Comparison of ENCODE assay signal across 8 cellular contexts in genomic region chr4:4860803-4861591, GRCh38. TPM values are rescaled to one million over a fixed set of nuclear protein-coding genes. Genes with fewer than 3 reads are reported as not detected.
DNase-seq lines count a peak whose midpoint lies in the region; ATAC-seq and TF ChIP-seq lines count a peak whose summit lies in the region.

No MANE protein-coding gene starts in this region.

- no peaks in the 10 kb centered on the region for H3K9me3 ChIP-seq in CD4-positive, CD25-positive, alpha-beta regulatory T cell (ENCODE audit: control insufficient read depth in 2 of 2, low read length in 2 of 2)
- no peaks in the 10 kb centered on the region for H3K9me3 ChIP-seq in endocrine pancreas (ENCODE audit: control insufficient read depth, low read length)

- peaks cover 89% of the 10 kb centered on the region for H3K27me3 Mint-ChIP-seq in CD4-positive, CD25-positive, alpha-beta regulatory T cell
- H3K27me3 Mint-ChIP-seq in nephron progenitor cell (ENCODE audit: low read depth, poor library complexity) = peaks cover 55% of the 10 kb centered on the region

- peak overlapping the region; percentile 68 for H3K4me3 ChIP-seq in CD4-positive, CD25-positive, alpha-beta regulatory T cell (ENCODE audit: low read depth, low read length)
- H3K4me3 ChIP-seq in endocrine pancreas (ENCODE audit: control insufficient read depth, insufficient read depth, low read length) = peak overlapping the region; percentile 40

- peaks cover 33% of the 10 kb centered on the region for H3K4me1 ChIP-seq in CD4-positive, CD25-positive, alpha-beta regulatory T cell (ENCODE audit: control insufficient read depth, insufficient read depth, low read length, poor library complexity, severe bottlenecking)
- no peaks in the 10 kb centered on the region for H3K4me1 ChIP-seq in endocrine pancreas (ENCODE audit: control insufficient read depth, insufficient read depth, low read length)

- no peak for ATAC-seq in CD4-positive, CD25-positive, alpha-beta regulatory T cell (ENCODE audit: low read depth in 2 of 2)
- no peak for ATAC-seq in left lobe of liver

- H3K9ac ChIP-seq in endocrine pancreas (ENCODE audit: control insufficient read depth, insufficient read depth, low read length) = no peak overlapping the region

- TF ChIP-seq CTCF in nephron progenitor cell (IDR thresholded peaks at IDR 0.05) = no peak

- H3K36me3 Mint-ChIP-seq in CD4-positive, CD25-positive, alpha-beta regulatory T cell = no peaks in the 10 kb centered on the region
- peaks cover 15% of the 10 kb centered on the region for H3K36me3 Mint-ChIP-seq in nephron progenitor cell (ENCODE audit: low read depth)

- H3K27ac ChIP-seq in CD4-positive, CD25-positive, alpha-beta regulatory T cell (ENCODE audit: insufficient read depth, low read length, poor library complexity, severe bottlenecking) = no peak overlapping the region

- no peaks in the 10 kb centered on the region for H3K36me3 ChIP-seq in CD4-positive, CD25-positive, alpha-beta regulatory T cell (ENCODE audit: control insufficient read depth, insufficient read depth, low read length)
- peaks cover 6% of the 10 kb centered on the region for H3K36me3 ChIP-seq in endocrine pancreas (ENCODE audit: control insufficient read depth, insufficient read depth, low read length)

- no peak for DNase-seq in CD4-positive, CD25-positive, alpha-beta regulatory T cell
- DNase-seq in NCI-H69 (lab: John Stamatoyannopoulos, UW) (peak; percentile 34), nephron progenitor cell (peak; percentile 64), left lobe of liver (ENCODE audit: low spot score) (no peak), NCI-H1930 (lab: John Stamatoyannopoulos, UW) (no peak), DMS79 (lab: John Stamatoyannopoulos, UW) (no peak)
- DNase-seq in effector CD8-positive, alpha-beta T cell (lab: John Stamatoyannopoulos, UW) = no peak

- H3K4me3 Mint-ChIP-seq in CD4-positive, CD25-positive, alpha-beta regulatory T cell = peak overlapping the region; percentile 83 to 91 (median 88)
- H3K4me3 Mint-ChIP-seq in nephron progenitor cell = peak overlapping the region; percentile 97

- no peak overlapping the region for H3K27ac Mint-ChIP-seq in CD4-positive, CD25-positive, alpha-beta regulatory T cell
- peak overlapping the region; percentile 95 for H3K27ac Mint-ChIP-seq in nephron progenitor cell

- peaks cover 37% of the 10 kb centered on the region for H3K27me3 ChIP-seq in CD4-positive, CD25-positive, alpha-beta regulatory T cell (ENCODE audit: control insufficient read depth, insufficient read depth, low read length)
- H3K27me3 ChIP-seq in endocrine pancreas (ENCODE audit: control insufficient read depth, insufficient read depth, low read length) = peaks cover 31% of the 10 kb centered on the region

- H3K4me1 Mint-ChIP-seq in CD4-positive, CD25-positive, alpha-beta regulatory T cell = peaks cover 7 to 45% (median 27%) of the 10 kb centered on the region in 4 donors
- peaks cover 83% of the 10 kb centered on the region for H3K4me1 Mint-ChIP-seq in nephron progenitor cell

- H3K9me3 Mint-ChIP-seq in CD4-positive, CD25-positive, alpha-beta regulatory T cell = peaks cover 0 to 8% (median 0%) of the 10 kb centered on the region in 7 donors
- H3K9me3 Mint-ChIP-seq in nephron progenitor cell = no peaks in the 10 kb centered on the region

RNA-seq across cellular contexts. Expression of gene MSX1, which starts 1.5 kb away (rescaled TPM):
- 0.54 TPM for total RNA-seq in CD4-positive, CD25-positive, alpha-beta regulatory T cell
- under 1 TPM in 1 of 4 donors, not detected in 3; 0.32 TPM for polyA plus RNA-seq in CD4-positive, CD25-positive, alpha-beta regulatory T cell
- total RNA-seq in left lobe of liver = 0.33 TPM

Comparison
In these comparisons a context has a peak if more than half of its experiments do, and no peak if none do; other contexts are left out.
1. DNase-seq: peak in NCI-H69 (single experiment) and nephron progenitor cell (single experiment); none in CD4-positive, CD25-positive, alpha-beta regulatory T cell (0 of 3), left lobe of liver (single experiment), effector CD8-positive, alpha-beta T cell (single experiment), NCI-H1930 (0 of 2) and DMS79 (single experiment).